29 cellular contexts compared by ENCODE assay signal in the genomic region with DNA sequence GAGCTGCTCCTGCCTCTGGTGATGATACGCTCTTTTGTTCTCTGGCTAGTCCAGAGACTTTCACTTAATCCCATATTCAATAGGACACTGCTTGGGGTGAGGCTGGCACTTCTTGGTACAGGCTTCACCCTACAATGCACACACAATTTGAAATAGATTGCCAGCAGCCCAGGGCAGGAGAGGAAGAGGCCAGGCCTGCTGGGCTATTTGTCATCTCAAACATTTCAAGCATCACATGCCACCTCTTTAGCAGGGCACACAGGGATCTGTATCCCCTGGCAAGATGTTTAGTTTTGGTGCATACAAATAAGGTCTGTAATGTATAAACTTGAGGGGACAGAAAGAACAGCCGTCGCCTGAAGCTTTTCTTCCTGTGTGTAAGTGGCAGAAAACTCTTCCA.
"Had no signal": no experiment of that assay in that cellular context is flagged by ENCODE, and none has a peak within 500 bp of the region (broad histone marks: within the 10 kb centered on the region; RNA-seq: fewer than 3 reads in every experiment).

No MANE protein-coding gene starts in this region.

- H3K9me3 ChIP-seq: adrenal gland, body of pancreas, colonic mucosa, esophagus squamous epithelium, gastroesophageal sphincter had no signal

- ATAC-seq: activated CD4-positive, CD25-positive, alpha-beta regulatory T cell treated with anti-CD3 and anti-CD28 coated beads, Interleukin-2, amount 50 U/mL, for 24 hours; activated CD8-positive, alpha-beta memory T cell treated with anti-CD3 and anti-CD28 coated beads, Interleukin-2, amount 10 ng/mL, durations not matched to agents 7 days and 5 days; activated CD8-positive, alpha-beta T cell treated with anti-CD3 and anti-CD28 coated beads, Interleukin-2, amount 10 ng/mL, durations not matched to agents 7 days and 5 days; activated naive CD8-positive, alpha-beta T cell treated with anti-CD3 and anti-CD28 coated beads, Interleukin-2, amount 50 U/mL, for 24 hours; body of pancreas; gastroesophageal sphincter; T-helper 17 cell had no signal

- H3K4me1 ChIP-seq: adrenal gland, body of pancreas, colonic mucosa, esophagus squamous epithelium, gastroesophageal sphincter had no signal

- H3K4me3 ChIP-seq: adrenal gland, body of pancreas, colonic mucosa, esophagus squamous epithelium, gastroesophageal sphincter had no signal

- H3K27ac ChIP-seq: adrenal gland, body of pancreas, colonic mucosa, epithelial cell of prostate, esophagus squamous epithelium, gastroesophageal sphincter, WERI-Rb-1 had no signal

- DNase-seq: activated B cell treated with CpG ODN at 0.5 μM for 24 hours; activated CD4-positive, alpha-beta memory T cell treated with anti-CD3 and anti-CD28 coated beads for 36 hours; activated CD4-positive, alpha-beta T cell treated with anti-CD3 and anti-CD28 coated beads, Interleukin-2, amount 10 ng/mL, durations not matched to agents 24 days and 14 days; activated CD8-positive, alpha-beta memory T cell treated with anti-CD3 and anti-CD28 coated beads, Interleukin-2, amount 10 ng/mL, durations not matched to agents 7 days and 5 days; activated CD8-positive, alpha-beta memory T cell treated with anti-CD3 and anti-CD28 coated beads, Interleukin-2, amount 50 U/mL, for 4 hours; activated CD8-positive, alpha-beta T cell treated with anti-CD3 and anti-CD28 coated beads, Interleukin-2, amount 10 ng/mL, durations not matched to agents 7 days and 5 days; activated effector memory CD4-positive, alpha-beta T cell treated with anti-CD3 and anti-CD28 coated beads, Interleukin-2, amount 50 U/mL, for 16 hours; activated naive CD4-positive, alpha-beta T cell treated with anti-CD3 and anti-CD28 coated beads for 36 hours; activated naive CD8-positive, alpha-beta T cell treated with anti-CD3 and anti-CD28 coated beads for 36 hours; activated naive CD8-positive, alpha-beta T cell treated with anti-CD3 and anti-CD28 coated beads, Interleukin-2, amount 50 U/mL, for 24 hours; activated T-cell treated with anti-CD3 and anti-CD28 coated beads, Interleukin-2, amount 50 U/mL, for 1 hour; activated T-cell treated with anti-CD3 and anti-CD28 coated beads, Interleukin-2, amount 50 U/mL, for 48 hours; adrenal gland; amygdala; aorta; body of pancreas; central memory CD4-positive, alpha-beta T cell; cerebellar nuclear complex; colonic mucosa; effector CD8-positive, alpha-beta T cell; esophagus squamous epithelium; foreskin melanocyte; T-helper 1 cell; T-helper 17 cell; T1000; WERI-Rb-1 had no signal

- H3K27me3 ChIP-seq: adrenal gland, body of pancreas, colonic mucosa, esophagus squamous epithelium, gastroesophageal sphincter had no signal

- H3K36me3 ChIP-seq: adrenal gland, colonic mucosa, esophagus squamous epithelium, gastroesophageal sphincter, WERI-Rb-1 had no signal
